In genomic region chr2:24045511-24046508, GRCh38 we compare ENCODE assay signal across 12 cellular contexts. TPM values are rescaled to one million over a fixed set of nuclear protein-coding genes. Genes with fewer than 3 reads are reported as not detected.
A peak's percentile ranks its signal among the peaks of the same experiment; 100 is the strongest.
DNase-seq lines count a peak whose midpoint lies in the region; ATAC-seq and TF ChIP-seq lines count a peak whose summit lies in the region.
"Had no signal": no experiment of that assay in that cellular context is flagged by ENCODE, and none has a peak within 500 bp of the region (broad histone marks: within the 10 kb centered on the region; RNA-seq: fewer than 3 reads in every experiment).

No MANE protein-coding gene starts in this region.

- TF ChIP-seq CTCF in AG10803 (conservative IDR thresholded peaks at IDR 0.05; ENCODE audit: low read length) (no peak), HEK293 (tag by site-specific recombination; IDR thresholded peaks at IDR 0.05) (no peak)

- H3K4me1 Mint-ChIP-seq in activated naive CD8-positive, alpha-beta T cell treated with anti-CD3 and anti-CD28 coated beads, Interleukin-2, amount 50 U/mL, for 24 hours = peaks cover 23% of the 10 kb centered on the region

- H4K8ac ChIP-seq in mesenchymal stem cell (ENCODE audit: low read length) = no peak overlapping the region

- peaks cover 11% of the 10 kb centered on the region for H3K27me3 Mint-ChIP-seq in activated naive CD8-positive, alpha-beta T cell treated with anti-CD3 and anti-CD28 coated beads, Interleukin-2, amount 50 U/mL, for 24 hours

- H3K9me3 ChIP-seq in HEK293 (ENCODE audit: control insufficient read depth, insufficient read depth, low read depth, low read length) = no peaks in the 10 kb centered on the region
- no peaks in the 10 kb centered on the region for H3K9me3 ChIP-seq in mesenchymal stem cell (ENCODE audit: control insufficient read depth, low read length)

- H4K91ac ChIP-seq in mesenchymal stem cell (ENCODE audit: low read length) = no peak overlapping the region

- no peak overlapping the region for H3K14ac ChIP-seq in mesenchymal stem cell (ENCODE audit: low read length in 2 of 2)

- WGBS in mesenchymal stem cell = 89% methylated on average over 8 of the region's 11 CpGs

- H3K9me3 Mint-ChIP-seq in activated naive CD8-positive, alpha-beta T cell treated with anti-CD3 and anti-CD28 coated beads, Interleukin-2, amount 50 U/mL, for 24 hours = no peaks in the 10 kb centered on the region

- H3K4ac ChIP-seq in mesenchymal stem cell (ENCODE audit: low read depth in 1 of 2, low read length in 2 of 2) = no peak overlapping the region

- H3K18ac ChIP-seq in mesenchymal stem cell (ENCODE audit: low read depth in 1 of 2, low read length in 2 of 2) = no peak overlapping the region

- H3K4me2 ChIP-seq in mesenchymal stem cell (ENCODE audit: low read length, poor library complexity, severe bottlenecking) = peak overlapping the region; percentile 19

- H3K4me3 ChIP-seq in AG10803 (ENCODE audit: low read length) = peak overlapping the region; percentile 82
- H3K4me3 ChIP-seq in HEK293 (ENCODE audit: low read depth, low read length) = peak overlapping the region; percentile 91
- H3K4me3 ChIP-seq in mesenchymal stem cell (ENCODE audit: insufficient read depth in 1 of 2, low read depth in 1 of 2, low read length in 2 of 2) = peak overlapping the region in 1 of 2 experiments; percentile 95

- DNase-seq in AG10803 (ENCODE audit: low read depth) (no peak), mesenchymal stem cell (no peak), RKO (ENCODE audit: low spot score) (no peak), medulla oblongata (ENCODE audit: extremely low spot score) (no peak)
- no peak for DNase-seq in activated naive CD8-positive, alpha-beta T cell treated with anti-CD3 and anti-CD28 coated beads, Interleukin-2, amount 50 U/mL, for 24 hours
- DNase-seq: cerebellar nuclear complex, GDM1, NCI-H1105 treated with DMSO at 0.1 percent for 48 hours, T-helper 9 cell had no signal

- peaks cover 10% of the 10 kb centered on the region for H3K36me3 Mint-ChIP-seq in activated naive CD8-positive, alpha-beta T cell treated with anti-CD3 and anti-CD28 coated beads, Interleukin-2, amount 50 U/mL, for 24 hours (ENCODE audit: low read depth)

- H2BK12ac ChIP-seq in mesenchymal stem cell (ENCODE audit: low read length in 2 of 2) = no peak overlapping the region

- POLR2A ChIA-PET in HEK293 (lab: Yijun Ruan, JAX) = interaction anchor here (1.8 to 2.1 kb wide), 2 partner anchors 31 to 119 kb away, joined by 26 to 41 read pairs; partner anchors contain the start of genes ATAD2B and SF3B6

- peak overlapping the region; percentile 97 for H3K4me3 Mint-ChIP-seq in activated naive CD8-positive, alpha-beta T cell treated with anti-CD3 and anti-CD28 coated beads, Interleukin-2, amount 50 U/mL, for 24 hours

- no peak overlapping the region for H3K23ac ChIP-seq in mesenchymal stem cell (ENCODE audit: low read length in 2 of 2)

- no peaks in the 10 kb centered on the region for H3K27me3 ChIP-seq in mesenchymal stem cell (ENCODE audit: control insufficient read depth in 1 of 2, insufficient read depth in 1 of 2, low read length in 2 of 2)

- H2AK5ac ChIP-seq in mesenchymal stem cell (ENCODE audit: low read length, severe bottlenecking) = no peak overlapping the region

- peak overlapping the region; percentile 87 for H3K9ac ChIP-seq in mesenchymal stem cell (ENCODE audit: low read length)

- no peak overlapping the region for H2BK15ac ChIP-seq in mesenchymal stem cell (ENCODE audit: low read depth, poor library complexity, severe bottlenecking)

- no peak overlapping the region for H2AFZ ChIP-seq in mesenchymal stem cell (ENCODE audit: low read depth, low read length)

- peak overlapping the region; percentile 49 for H3K27ac Mint-ChIP-seq in activated naive CD8-positive, alpha-beta T cell treated with anti-CD3 and anti-CD28 coated beads, Interleukin-2, amount 50 U/mL, for 24 hours

- peaks cover 11% of the 10 kb centered on the region for H3K79me1 ChIP-seq in mesenchymal stem cell (replicated peaks; ENCODE audit: low read length, poor library complexity, severe bottlenecking)

- H3K4me1 ChIP-seq in HEK293 (ENCODE audit: control insufficient read depth, insufficient read depth, low read length) (peaks cover 9% of the 10 kb centered on the region; the same call in 1 of the 2 replicates), mesenchymal stem cell (ENCODE audit: control insufficient read depth, insufficient read depth, low read depth, low read length) (peaks cover 6% of the 10 kb centered on the region)

- H3K27ac ChIP-seq in HEK293 (ENCODE audit: extremely low read depth, low read depth, low read length) (no peak overlapping the region), mesenchymal stem cell (ENCODE audit: low read length, poor library complexity, severe bottlenecking) (no peak overlapping the region)

- H2BK120ac ChIP-seq in mesenchymal stem cell (ENCODE audit: low read depth, low read length) = no peak overlapping the region

- H3K36me3 ChIP-seq in HEK293 (ENCODE audit: control insufficient read depth in 2 of 2, insufficient read depth in 1 of 2, low read length in 2 of 2) (no peaks in the 10 kb centered on the region; a peak in 1 of 3 replicates), mesenchymal stem cell (ENCODE audit: control insufficient read depth in 1 of 2, insufficient read depth in 2 of 2, low read depth in 1 of 2, low read length in 2 of 2) (no peaks in the 10 kb centered on the region)

- no peak overlapping the region for H2BK5ac ChIP-seq in mesenchymal stem cell (ENCODE audit: low read depth, low read length, poor library complexity, severe bottlenecking)

- CTCF ChIA-PET in HEK293 (lab: Yijun Ruan, JAX) = no interaction called here

- no peak for ATAC-seq in activated naive CD8-positive, alpha-beta T cell treated with anti-CD3 and anti-CD28 coated beads, Interleukin-2, amount 50 U/mL, for 24 hours
- ATAC-seq in GM18909 (IDR thresholded peaks at IDR 0.05; ENCODE audit: poor library complexity, unreplicated experiment) = no peak
- no peak for ATAC-seq in GM21737 (IDR thresholded peaks at IDR 0.05; ENCODE audit: unreplicated experiment)

TF ChIP-seq in HEK293, 187 proteins besides CTCF, POLR2A, EP300 and RAD21:
- TF ChIP-seq ZNF366 (tag by site-specific recombination; conservative IDR thresholded peaks at IDR 0.05) = 0 out of 2 replicates have a peak, but pooled peaks have one; percentile 26
- no peak for TF ChIP-seq MYNN (tag by site-specific recombination; IDR thresholded peaks at IDR 0.05; ENCODE audit: borderline replicate concordance)

RNA-seq across cellular contexts. Expression of gene WDCP, which starts 1.4 kb away (rescaled TPM):
- polyA plus RNA-seq in mesenchymal stem cell (2013, experiment 1 of 2) = 5.7 TPM
- 5.7 TPM for polyA plus RNA-seq in mesenchymal stem cell (2013, experiment 2 of 2)

RNA-seq across cellular contexts. Expression of gene FKBP1B, which starts 3.7 kb away (rescaled TPM):
- 11.5 TPM for polyA plus RNA-seq in mesenchymal stem cell (2013, experiment 1 of 2)
- polyA plus RNA-seq in mesenchymal stem cell (2013, experiment 2 of 2) = 12.6 TPM

RNA-seq across cellular contexts. Expression of gene SF3B6, which starts 30.3 kb away (rescaled TPM):
- 211 TPM for polyA plus RNA-seq in mesenchymal stem cell (2013, experiment 1 of 2)
- 225 TPM for polyA plus RNA-seq in mesenchymal stem cell (2013, experiment 2 of 2)

RNA-seq across cellular contexts. Expression of gene MFSD2B, which starts 35.9 kb away (rescaled TPM):
- polyA plus RNA-seq in mesenchymal stem cell (2013, experiment 1 of 2) = 0.15 TPM
- 0.11 TPM for polyA plus RNA-seq in mesenchymal stem cell (2013, experiment 2 of 2)

RNA-seq across cellular contexts. Expression of gene TP53I3, which starts 38.8 kb away (rescaled TPM):
- 41.1 TPM for polyA plus RNA-seq in mesenchymal stem cell (2013, experiment 1 of 2)
- polyA plus RNA-seq in mesenchymal stem cell (2013, experiment 2 of 2) = 39.5 TPM
